Comparison of ENCODE assay signal across 18 cellular contexts in genomic region chr22:47045691-47046410, GRCh38.
"Had no signal": no experiment of that assay in that cellular context is flagged by ENCODE, and none has a peak within 500 bp of the region (broad histone marks: within the 10 kb centered on the region; RNA-seq: fewer than 3 reads in every experiment).

No MANE protein-coding gene starts in this region.

- H3K4me1 ChIP-seq: parathyroid adenoma had no signal

- ATAC-seq: body of pancreas; naive thymus-derived CD8-positive, alpha-beta T cell; stimulated activated naive CD8-positive, alpha-beta T cell treated with anti-CD3 and anti-CD28 coated beads, Interleukin-15, amount 100 ng/mL, for 72 hours had no signal

- H3K27me3 ChIP-seq: body of pancreas, colonic mucosa, neutrophil, suprapubic skin, transverse colon had no signal

- H3K36me3 ChIP-seq: colonic mucosa, neutrophil, suprapubic skin, transverse colon, WERI-Rb-1 had no signal

- FAIRE-seq: keratinocyte had no signal

- H3K4me3 ChIP-seq: body of pancreas, colonic mucosa, suprapubic skin, transverse colon had no signal

- DNase-seq: activated CD4-positive, alpha-beta T cell treated with anti-CD3 and anti-CD28 coated beads for 1 hour; activated CD4-positive, alpha-beta T cell treated with anti-CD3 and anti-CD28 coated beads, Interleukin-2, amount 50 U/mL, for 48 hours; activated naive CD8-positive, alpha-beta T cell treated with anti-CD3 and anti-CD28 coated beads for 36 hours; amniotic stem cell; central memory CD4-positive, alpha-beta T cell; colonic mucosa; foreskin melanocyte; head of caudate nucleus; mesenchymal stem cell; stimulated activated naive CD8-positive, alpha-beta T cell treated with anti-CD3 and anti-CD28 coated beads, Interleukin-15, amount 100 ng/mL, for 72 hours; transverse colon; WERI-Rb-1 had no signal

- H3K27ac ChIP-seq: body of pancreas, colonic mucosa, neutrophil, parathyroid adenoma, suprapubic skin, transverse colon had no signal

- H3K9me3 ChIP-seq: body of pancreas, colonic mucosa, neutrophil, suprapubic skin, transverse colon had no signal

- H3K9ac ChIP-seq: parathyroid adenoma had no signal
